18 cellular contexts compared by ENCODE assay signal in genomic region chr12:4292266-4293063, GRCh38. TPM values are rescaled to one million over a fixed set of nuclear protein-coding genes. Genes with fewer than 3 reads are reported as not detected.
A peak's percentile ranks its signal among the peaks of the same experiment; 100 is the strongest.
DNase-seq lines count a peak whose midpoint lies in the region; ATAC-seq, FAIRE-seq and TF ChIP-seq lines count a peak whose summit lies in the region.
"Had no signal": no experiment of that assay in that cellular context is flagged by ENCODE, and none has a peak within 500 bp of the region (broad histone marks: within the 10 kb centered on the region; RNA-seq: fewer than 3 reads in every experiment).

No MANE protein-coding gene starts in this region.

- TF ChIP-seq CTCF in K562 (IDR thresholded peaks at IDR 0.05 in 2 of 3, conservative IDR thresholded peaks at IDR 0.05 in 1 of 3; ENCODE audit: insufficient read depth in 2 of 3, low read depth in 1 of 3, low read length in 3 of 3) (no peak), neural crest cell (conservative IDR thresholded peaks at IDR 0.05) (no peak), dorsolateral prefrontal cortex (IDR thresholded peaks at IDR 0.05 in 54 of 56, conservative IDR thresholded peaks at IDR 0.05 in 2 of 56; ENCODE audit: low read depth in 1 of 56, partially characterized antibody in 56 of 56) (no peak)

- ATAC-seq in K562 (no peak), HG03460 (IDR thresholded peaks at IDR 0.05; ENCODE audit: unreplicated experiment) (no peak)

- no peaks in the 10 kb centered on the region for H3K27me3 ChIP-seq in H7 (ENCODE audit: control insufficient read depth, insufficient read depth, low read length)
- H3K27me3 ChIP-seq in K562 (ENCODE audit: control insufficient read depth in 2 of 2, insufficient read depth in 2 of 2, low read length in 2 of 2) = no peaks in the 10 kb centered on the region
- H3K27me3 ChIP-seq in dorsolateral prefrontal cortex = peaks cover 0 to 78% (median 0%) of the 10 kb centered on the region in 45 donors
- H3K27me3 ChIP-seq: thyroid gland had no signal

- H2AFZ ChIP-seq in K562 (ENCODE audit: low read depth, low read length) = no peak overlapping the region

- peaks cover 47% of the 10 kb centered on the region for H3K79me2 ChIP-seq in K562 (ENCODE audit: control insufficient read depth, insufficient read depth, low read length)

- no peak overlapping the region for H3K4me3 ChIP-seq in H7 (ENCODE audit: insufficient read depth, low read depth, low read length)
- no peak overlapping the region for H3K4me3 ChIP-seq in K562
- peak overlapping the region in 12 of 59 donors; percentile 5 to 29 (median 16) for H3K4me3 ChIP-seq in dorsolateral prefrontal cortex
- H3K4me3 ChIP-seq: HAP-1, thyroid gland had no signal

- peaks cover 78% of the 10 kb centered on the region for H3K36me3 Mint-ChIP-seq in T-helper 1 cell treated with Interleukin-12 subunit alpha and Interleukin-12 subunit beta and Interleukin-4 antibody, amounts not matched to agents 30 μg/mL and 1 μg/mL, for 36 hours (ENCODE audit: low read depth)
- H3K36me3 Mint-ChIP-seq in neural crest cell (ENCODE audit: low read depth) = peaks cover 32% of the 10 kb centered on the region

- H3K9me3 Mint-ChIP-seq in T-helper 1 cell treated with Interleukin-12 subunit alpha and Interleukin-12 subunit beta and Interleukin-4 antibody, amounts not matched to agents 30 μg/mL and 1 μg/mL, for 36 hours = no peaks in the 10 kb centered on the region
- H3K9me3 Mint-ChIP-seq in neural crest cell = no peaks in the 10 kb centered on the region

- H3K36me3 ChIP-seq in H7 (replicated peaks; ENCODE audit: control insufficient read depth, insufficient read depth, low read length) (peaks cover 49% of the 10 kb centered on the region), K562 (ENCODE audit: control insufficient read depth, insufficient read depth, low read length) (peaks cover 94% of the 10 kb centered on the region)
- H3K36me3 ChIP-seq: HAP-1 had no signal

- TF ChIP-seq POLR2A in K562 (conservative IDR thresholded peaks at IDR 0.05) = no peak

- peak overlapping the region; percentile 50 for H3K27ac Mint-ChIP-seq in T-helper 1 cell treated with Interleukin-12 subunit alpha and Interleukin-12 subunit beta and Interleukin-4 antibody, amounts not matched to agents 30 μg/mL and 1 μg/mL, for 36 hours
- peak overlapping the region; percentile 66 for H3K27ac Mint-ChIP-seq in neural crest cell (ENCODE audit: unreplicated experiment)

- WGBS in K562 (ENCODE audit: insufficient coverage, low coverage, missing lambda C conversion rate) = 87% methylated on average over 6 of the region's 17 CpGs

- H3K9me3 ChIP-seq in K562 (replicated peaks; ENCODE audit: control insufficient read depth, insufficient read depth, low read depth, low read length) = no peaks in the 10 kb centered on the region
- H3K9me3 ChIP-seq: HAP-1, thyroid gland had no signal

- no peaks in the 10 kb centered on the region for H3K9me1 ChIP-seq in K562 (ENCODE audit: control insufficient read depth, insufficient read depth, low read length)

- POLR2A ChIA-PET in K562 (lab: Yijun Ruan, JAX) = interaction anchor here (0.5 to 1.7 kb wide), 5 partner anchors 11 to 539 kb away, joined by 3 to 6 read pairs (median 5); partner anchors contain the start of gene CCND2

- TF ChIP-seq EP300 in K562 (IDR thresholded peaks at IDR 0.05; ENCODE audit: low read length) = no peak

- no peak overlapping the region for H3K9ac ChIP-seq in K562 (ENCODE audit: insufficient read depth in 1 of 2, low read depth in 2 of 2, low read length in 2 of 2)

- DNase-seq in T-helper 1 cell (no peak), H7 (peak; percentile 25), K562 (ENCODE audit: extremely low read depth in 1 of 4, low spot score in 3 of 4) (no peak), neural crest cell (ENCODE audit: low read depth, low spot score) (no peak), DMS153 treated with DMSO at 0.1 percent for 48 hours (lab: John Stamatoyannopoulos, UW; ENCODE audit: unreplicated experiment) (no peak), dorsolateral prefrontal cortex (no peak)
- DNase-seq: 8988T, aorta, GF-D8, kidney glomerular epithelial cell, MM.1S, NCI-H226, small intestine, thyroid gland had no signal

- no peak overlapping the region for H3K4me2 ChIP-seq in K562 (ENCODE audit: insufficient read depth, low read length)

- intact Hi-C loops in K562 (cut with micrococcal nuclease) = no loop called here
- intact Hi-C loops in dorsolateral prefrontal cortex (cut with DNase I) = no loop called here

- in situ Hi-C loops in K562 (cut with MboI) = loop anchor here (25.0 kb wide), 1 partner anchor 405 kb away; no protein-coding TSS in a partner anchor

- H4K20me1 ChIP-seq in K562 (replicated peaks; ENCODE audit: control insufficient read depth, insufficient read depth, low read length) = peaks cover 6% of the 10 kb centered on the region; the same call in 1 of the 2 replicates

- no peak overlapping the region for H3K27ac ChIP-seq in K562 (ENCODE audit: extremely low read depth, low read depth, low read length)
- H3K27ac ChIP-seq in dorsolateral prefrontal cortex = peak overlapping the region in 27 of 59 donors; percentile 1 to 69 (median 46)
- H3K27ac ChIP-seq: thyroid gland had no signal

- no peaks in the 10 kb centered on the region for H3K4me1 ChIP-seq in K562 (replicated peaks in 1 of 2; ENCODE audit: control insufficient read depth in 2 of 2, insufficient read depth in 2 of 2, low read length in 2 of 2)
- H3K4me1 ChIP-seq: HAP-1 had no signal

- H3K27me3 Mint-ChIP-seq in T-helper 1 cell treated with Interleukin-12 subunit alpha and Interleukin-12 subunit beta and Interleukin-4 antibody, amounts not matched to agents 30 μg/mL and 1 μg/mL, for 36 hours (ENCODE audit: low read depth) = no peaks in the 10 kb centered on the region
- H3K27me3 Mint-ChIP-seq in neural crest cell (ENCODE audit: low read depth) = no peaks in the 10 kb centered on the region

- no peak for FAIRE-seq in K562 (lab: Jason Lieb, UNC)
- FAIRE-seq: small intestine had no signal

- no peak for TF ChIP-seq RAD21 in K562 (CRISPR knock-in tag; conservative IDR thresholded peaks at IDR 0.05 in 1 of 2, IDR thresholded peaks at IDR 0.05 in 1 of 2)

- H3K4me1 Mint-ChIP-seq in T-helper 1 cell treated with Interleukin-12 subunit alpha and Interleukin-12 subunit beta and Interleukin-4 antibody, amounts not matched to agents 30 μg/mL and 1 μg/mL, for 36 hours (ENCODE audit: low read depth) = peaks cover 63% of the 10 kb centered on the region
- peaks cover 81% of the 10 kb centered on the region for H3K4me1 Mint-ChIP-seq in neural crest cell

- no TSS peak for BruUV-seq in K562 (replicated peaks; lab: Mats Ljungman, UMichigan)

- H3K4me3 Mint-ChIP-seq in T-helper 1 cell treated with Interleukin-12 subunit alpha and Interleukin-12 subunit beta and Interleukin-4 antibody, amounts not matched to agents 30 μg/mL and 1 μg/mL, for 36 hours = peak overlapping the region; percentile 1
- peak overlapping the region; percentile 14 for H3K4me3 Mint-ChIP-seq in neural crest cell

- CTCF ChIA-PET in K562 (lab: Yijun Ruan, JAX; ENCODE audit: low intra/inter-chr PET ratio) = no interaction called here

TF ChIP-seq in K562, 482 proteins besides CTCF, POLR2A, EP300 and RAD21:
- TF ChIP-seq POLR2AphosphoS2 (IDR thresholded peaks at IDR 0.05; ENCODE audit: low read length) (0 out of 2 replicates have a peak, but pooled peaks have one; percentile 14), HOXB6 (CRISPR knock-in tag; IDR thresholded peaks at IDR 0.05; ENCODE audit: borderline replicate concordance) (no peak)

RNA-seq across cellular contexts. Expression of gene CCND2, which starts 18.9 kb away (rescaled TPM):
- total RNA-seq in H7 (2014; rRNA removed; shearing (Covaris generic)) = 136 and 201 TPM in 2 replicates
- 52.6 and 55.6 TPM in 2 replicates for total RNA-seq in K562 (2011; cell fraction: chromatin; rRNA removed; ENCODE audit: low replicate concordance)
- 37.4 and 40.2 TPM in 2 replicates for total RNA-seq in K562 (2011; cell fraction: nucleolus; rRNA removed)
- 57.5 and 64.9 TPM in 2 replicates for total RNA-seq in K562 (2011; cell fraction: nucleoplasm; rRNA removed)
- total RNA-seq in K562 (2014; rRNA removed) = 39.6 and 52.1 TPM in 2 replicates
- total RNA-seq in K562 (2014; rRNA removed; fragmentation: Illumina TruSeq; extraction: Trizol) = 68.9 and 71.9 TPM in 2 replicates
- total RNA-seq in K562 (2015; rRNA removed; fragmentation: Illumina TruSeq; extraction: Trizol) = 49.7 and 53.2 TPM in 2 replicates
- 93.5 and 99.3 TPM in 2 replicates for total RNA-seq in K562 (2021)
- polyA plus RNA-seq in K562 (2011; rRNA removed) = 36.9 and 42.9 TPM in 2 replicates
- 20.5 and 35.3 TPM in 2 replicates for polyA plus RNA-seq in K562 (2011; cell fraction: cytosol; rRNA removed)
- 28.5 and 42.5 TPM in 2 replicates for polyA plus RNA-seq in K562 (2011; cell fraction: nucleus; rRNA removed)
- 12.1 and 12.4 TPM in 2 replicates for polyA plus RNA-seq in K562 (2012)
- 12.6 and 13.6 TPM in 2 replicates for polyA plus RNA-seq in K562 (2014; fragmentation: Illumina TruSeq; extraction: Trizol)
- 10 to 100 TPM; 13.7 to 47.6 TPM for polyA plus RNA-seq in K562 (2014; fragmentation: Nextera tagmentation; extraction: Ambion mirVana)
- 30.3 and 33.2 TPM in 2 replicates for polyA plus RNA-seq in K562 (2014; rRNA removed)
- 109 and 119 TPM in 2 replicates for polyA minus RNA-seq in K562 (2011; rRNA and poly(A)+ RNA removed)
- polyA minus RNA-seq in K562 (2011; cell fraction: cytosol; rRNA and poly(A)+ RNA removed) = 68.1 and 69.3 TPM in 2 replicates
- polyA minus RNA-seq in K562 (2011; cell fraction: nucleus; rRNA and poly(A)+ RNA removed) = 21.5 and 41.5 TPM in 2 replicates
- 186 TPM in 2 replicates for total RNA-seq in neural crest cell
- 100 to 1,000 TPM in 100 of 120 experiments, 10 to 100 TPM in 20; 42.3 to 172 (median 122) TPM for total RNA-seq in dorsolateral prefrontal cortex
- total RNA-seq: HT-29 had no signal

RNA-seq across cellular contexts. Expression of gene TIGAR, which starts 28.5 kb away (rescaled TPM):
- total RNA-seq in H7 (2014; rRNA removed; shearing (Covaris generic)) = 2.6 and 3.4 TPM in 2 replicates
- 0.86 TPM in 2 replicates for total RNA-seq in K562 (2011; cell fraction: chromatin; rRNA removed; ENCODE audit: low replicate concordance)
- total RNA-seq in K562 (2011; cell fraction: nucleolus; rRNA removed) = 0.66 and 0.67 TPM in 2 replicates
- 0.84 and 0.88 TPM in 2 replicates for total RNA-seq in K562 (2011; cell fraction: nucleoplasm; rRNA removed)
- not detected in 2 replicates for total RNA-seq in K562 (2014; rRNA removed)
- total RNA-seq in K562 (2014; rRNA removed; fragmentation: Illumina TruSeq; extraction: Trizol) = 0.38 TPM in 1 of 2 replicates, not detected in the other
- 0.11 TPM in 2 replicates for total RNA-seq in K562 (2015; rRNA removed; fragmentation: Illumina TruSeq; extraction: Trizol)
- 0.07 and 1.0 TPM in 2 replicates for total RNA-seq in K562 (2021)
- polyA plus RNA-seq in K562 (2011; rRNA removed) = 0.11 and 0.61 TPM in 2 replicates
- 0.06 and 0.19 TPM in 2 replicates for polyA plus RNA-seq in K562 (2011; cell fraction: cytosol; rRNA removed)
- 0.11 and 0.14 TPM in 2 replicates for polyA plus RNA-seq in K562 (2011; cell fraction: nucleus; rRNA removed)
- 0.03 and 0.48 TPM in 2 replicates for polyA plus RNA-seq in K562 (2012)
- polyA plus RNA-seq in K562 (2014; fragmentation: Illumina TruSeq; extraction: Trizol) = 0.28 and 0.33 TPM in 2 replicates
- polyA plus RNA-seq in K562 (2014; fragmentation: Nextera tagmentation; extraction: Ambion mirVana) = under 1 TPM; 0.50 to 0.63 TPM
- polyA plus RNA-seq in K562 (2014; rRNA removed) = 0.04 and 0.53 TPM in 2 replicates
- 0.15 and 0.42 TPM in 2 replicates for polyA minus RNA-seq in K562 (2011; rRNA and poly(A)+ RNA removed)
- not detected in 2 replicates for polyA minus RNA-seq in K562 (2011; cell fraction: cytosol; rRNA and poly(A)+ RNA removed)
- 0.27 and 0.44 TPM in 2 replicates for polyA minus RNA-seq in K562 (2011; cell fraction: nucleus; rRNA and poly(A)+ RNA removed)
- 15.4 and 18.1 TPM in 2 replicates for total RNA-seq in neural crest cell
- total RNA-seq in dorsolateral prefrontal cortex = 10 to 100 TPM in 108 of 120 experiments, 1 to 10 TPM in 12; 6.8 to 24.9 (median 15.4) TPM
